In the genomic region with DNA sequence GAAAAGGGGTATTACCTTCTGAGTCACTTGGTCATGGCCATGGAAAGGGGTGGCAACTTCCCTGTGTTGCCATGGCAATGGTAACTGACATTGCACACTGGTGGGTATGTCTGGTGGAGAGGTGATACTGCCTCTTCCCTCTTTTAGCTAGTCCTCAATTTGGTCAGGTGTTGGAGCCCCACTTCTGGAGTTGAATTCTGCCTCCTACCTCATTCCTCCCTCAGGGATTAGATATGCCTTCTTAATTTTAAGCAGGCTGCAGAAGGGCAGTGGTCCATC, we compare ENCODE assay signal across 2 cellular contexts.
TF ChIP-seq lines count a peak whose summit lies in the region.

No MANE protein-coding gene starts in this region.

TF ChIP-seq in GM12891, 5 proteins besides CTCF, POLR2A, EP300 and RAD21:
- TF ChIP-seq TAF1 (IDR thresholded peaks at IDR 0.05; ENCODE audit: low read depth, low read length) (0 out of 2 replicates have a peak, but pooled peaks have one; percentile 20), SPI1 (IDR thresholded peaks at IDR 0.05; ENCODE audit: low read depth, low read length) (no peak)

TF ChIP-seq in GM12878, 131 proteins besides CTCF, POLR2A, EP300 and RAD21:
- TF ChIP-seq, protein P1, sequence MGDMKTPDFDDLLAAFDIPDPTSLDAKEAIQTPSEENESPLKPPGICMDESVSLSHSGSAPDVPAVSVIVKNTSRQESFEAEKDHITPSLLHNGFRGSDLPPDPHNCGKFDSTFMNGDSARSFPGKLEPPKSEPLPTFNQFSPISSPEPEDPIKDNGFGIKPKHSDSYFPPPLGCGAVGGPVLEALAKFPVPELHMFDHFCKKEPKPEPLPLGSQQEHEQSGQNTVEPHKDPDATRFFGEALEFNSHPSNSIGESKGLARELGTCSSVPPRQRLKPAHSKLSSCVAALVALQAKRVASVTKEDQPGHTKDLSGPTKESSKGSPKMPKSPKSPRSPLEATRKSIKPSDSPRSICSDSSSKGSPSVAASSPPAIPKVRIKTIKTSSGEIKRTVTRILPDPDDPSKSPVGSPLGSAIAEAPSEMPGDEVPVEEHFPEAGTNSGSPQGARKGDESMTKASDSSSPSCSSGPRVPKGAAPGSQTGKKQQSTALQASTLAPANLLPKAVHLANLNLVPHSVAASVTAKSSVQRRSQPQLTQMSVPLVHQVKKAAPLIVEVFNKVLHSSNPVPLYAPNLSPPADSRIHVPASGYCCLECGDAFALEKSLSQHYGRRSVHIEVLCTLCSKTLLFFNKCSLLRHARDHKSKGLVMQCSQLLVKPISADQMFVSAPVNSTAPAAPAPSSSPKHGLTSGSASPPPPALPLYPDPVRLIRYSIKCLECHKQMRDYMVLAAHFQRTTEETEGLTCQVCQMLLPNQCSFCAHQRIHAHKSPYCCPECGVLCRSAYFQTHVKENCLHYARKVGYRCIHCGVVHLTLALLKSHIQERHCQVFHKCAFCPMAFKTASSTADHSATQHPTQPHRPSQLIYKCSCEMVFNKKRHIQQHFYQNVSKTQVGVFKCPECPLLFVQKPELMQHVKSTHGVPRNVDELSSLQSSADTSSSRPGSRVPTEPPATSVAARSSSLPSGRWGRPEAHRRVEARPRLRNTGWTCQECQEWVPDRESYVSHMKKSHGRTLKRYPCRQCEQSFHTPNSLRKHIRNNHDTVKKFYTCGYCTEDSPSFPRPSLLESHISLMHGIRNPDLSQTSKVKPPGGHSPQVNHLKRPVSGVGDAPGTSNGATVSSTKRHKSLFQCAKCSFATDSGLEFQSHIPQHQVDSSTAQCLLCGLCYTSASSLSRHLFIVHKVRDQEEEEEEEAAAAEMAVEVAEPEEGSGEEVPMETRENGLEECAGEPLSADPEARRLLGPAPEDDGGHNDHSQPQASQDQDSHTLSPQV (IDR thresholded peaks at IDR 0.05) = no peak
- TF ChIP-seq, protein P2, sequence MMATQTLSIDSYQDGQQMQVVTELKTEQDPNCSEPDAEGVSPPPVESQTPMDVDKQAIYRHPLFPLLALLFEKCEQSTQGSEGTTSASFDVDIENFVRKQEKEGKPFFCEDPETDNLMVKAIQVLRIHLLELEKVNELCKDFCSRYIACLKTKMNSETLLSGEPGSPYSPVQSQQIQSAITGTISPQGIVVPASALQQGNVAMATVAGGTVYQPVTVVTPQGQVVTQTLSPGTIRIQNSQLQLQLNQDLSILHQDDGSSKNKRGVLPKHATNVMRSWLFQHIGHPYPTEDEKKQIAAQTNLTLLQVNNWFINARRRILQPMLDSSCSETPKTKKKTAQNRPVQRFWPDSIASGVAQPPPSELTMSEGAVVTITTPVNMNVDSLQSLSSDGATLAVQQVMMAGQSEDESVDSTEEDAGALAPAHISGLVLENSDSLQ (IDR thresholded peaks at IDR 0.05) = peak; percentile 69
TF ChIP-seq in GM12878: peak in this region for 1.
